ENCODE assay signal across 14 cellular contexts in the genomic region with DNA sequence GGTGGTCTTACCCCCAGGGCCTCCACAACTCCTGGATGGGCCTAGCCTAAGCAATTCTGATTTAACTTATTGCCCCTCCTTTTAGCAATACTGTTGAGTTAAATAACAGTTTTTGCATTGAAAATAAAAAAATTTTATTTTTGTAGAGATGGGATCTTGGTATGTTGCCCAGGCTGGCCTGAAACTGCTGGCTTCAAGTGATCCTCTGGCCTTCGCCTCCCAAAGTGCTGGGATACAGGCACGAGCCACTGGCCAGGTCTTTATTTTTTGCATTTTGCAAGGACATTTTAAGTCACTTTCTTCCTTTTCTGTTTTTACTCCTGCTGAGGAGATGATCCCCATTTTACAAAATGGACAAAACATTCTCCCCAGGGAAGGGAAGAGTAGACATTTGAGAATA. TPM values are rescaled to one million over a fixed set of nuclear protein-coding genes. Genes with fewer than 3 reads are reported as not detected.
DNase-seq lines count a peak whose midpoint lies in the region; ATAC-seq, FAIRE-seq and TF ChIP-seq lines count a peak whose summit lies in the region.
"Had no signal": no experiment of that assay in that cellular context is flagged by ENCODE, and none has a peak within 500 bp of the region (broad histone marks: within the 10 kb centered on the region; RNA-seq: fewer than 3 reads in every experiment).

No MANE protein-coding gene starts in this region.

- peak overlapping the region; percentile 62 for H3K4me2 ChIP-seq in keratinocyte (ENCODE audit: control insufficient read depth, extremely low read depth, insufficient read depth, low read depth, low read length)

- no peaks in the 10 kb centered on the region for H3K27me3 Mint-ChIP-seq in WTC11 (ENCODE audit: low read depth)

- intact Hi-C loops in left ventricle myocardium inferior (cut with micrococcal nuclease) = loop anchor here (10.0 kb wide), 1 partner anchor 45 kb away; no protein-coding TSS in a partner anchor
- intact Hi-C loops in heart right ventricle (cut with DNase I) = loop anchor here in 2 of 10 donors (2.0 to 5.0 kb wide), 2 partner anchors 13 to 38 kb away; no protein-coding TSS in a partner anchor
- intact Hi-C loops in uterus (cut with DNase I; ENCODE audit: low total_unique reads) = no loop called here

- POLR2A ChIA-PET in WTC11 (lab: Charles Lee) = no interaction called here

- no peaks in the 10 kb centered on the region for H3K9me3 Mint-ChIP-seq in WTC11

- TF ChIP-seq POLR2A in uterus (IDR thresholded peaks at IDR 0.05) = no peak

- peaks cover 41% of the 10 kb centered on the region for H3K4me1 Mint-ChIP-seq in WTC11

- 0 out of 2 replicates have a peak overlapping the region, but pooled peaks have one; percentile 25 for H3K27ac Mint-ChIP-seq in WTC11

- H3K27ac ChIP-seq in left ventricle myocardium inferior (replicated peaks) (peak overlapping the region; percentile 16), heart right ventricle (peak overlapping the region in 2 of 10 donors; percentile 11 to 48), keratinocyte (ENCODE audit: control insufficient read depth, insufficient read depth, low read length) (peak overlapping the region; percentile 89), uterus (peak overlapping the region; percentile 14 to 16)
- H3K27ac ChIP-seq: body of pancreas had no signal

- H3K9me3 ChIP-seq in left ventricle myocardium inferior (replicated peaks) (no peaks in the 10 kb centered on the region), heart right ventricle (no peaks in the 10 kb centered on the region), keratinocyte (ENCODE audit: control insufficient read depth, low read depth, low read length) (no peaks in the 10 kb centered on the region), uterus (peaks cover 0 to 6% of the 10 kb centered on the region in 2 donors)
- H3K9me3 ChIP-seq: body of pancreas had no signal

- WGBS in heart right ventricle, 2 donors = 69 to 78% methylated on average over 2 of the region's 2 CpGs

- H3K4me3 ChIP-seq in left ventricle myocardium inferior = no peak overlapping the region
- no peak overlapping the region for H3K4me3 ChIP-seq in heart right ventricle
- peak overlapping the region in 2 of 3 experiments; percentile 23 to 25 for H3K4me3 ChIP-seq in keratinocyte (ENCODE audit: control insufficient read depth in 2 of 3, extremely low read depth in 1 of 3, insufficient read depth in 2 of 3, low read depth in 1 of 3, low read length in 3 of 3)
- H3K4me3 ChIP-seq in uterus = no peak overlapping the region
- H3K4me3 ChIP-seq: body of pancreas had no signal

- no peak for DNase-seq in left ventricle myocardium inferior
- DNase-seq in heart right ventricle = no peak
- no peak for DNase-seq in WTC11 (ENCODE audit: low spot score)
- no peak for DNase-seq in keratinocyte (ENCODE audit: low read depth, low spot score)
- no peak for DNase-seq in uterus
- no peak for DNase-seq in NOMO-1 treated with dmso at 0.1 percent for 144 hours (lab: John Stamatoyannopoulos, UW; ENCODE audit: unreplicated experiment)
- no peak for DNase-seq in NCI-H2196 (lab: John Stamatoyannopoulos, UW; ENCODE audit: unreplicated experiment)
- DNase-seq: body of pancreas, foreskin fibroblast, H7, NCI-H1417 treated with DMSO at 0.1 percent for 48 hours, NCI-H510A treated with DMSO at 0.1 percent for 48 hours, substantia nigra had no signal

- H3K9me1 ChIP-seq in keratinocyte (ENCODE audit: control insufficient read depth, extremely low read depth, insufficient read depth, low read length) = peaks cover 7% of the 10 kb centered on the region

- no peak overlapping the region for H3K4me3 Mint-ChIP-seq in WTC11

- CTCF ChIA-PET in WTC11 (lab: Charles Lee) = no interaction called here

- dilution Hi-C loops in keratinocyte (cut with MboI; ENCODE audit: extremely low pct_ligation_motif_present, low sequenced_read_pairs) = no loop called here

- H2AFZ ChIP-seq in keratinocyte (ENCODE audit: control insufficient read depth, low read length) = no peak overlapping the region

- H3K36me3 ChIP-seq in left ventricle myocardium inferior = peaks cover 14% of the 10 kb centered on the region
- H3K36me3 ChIP-seq in heart right ventricle = peaks cover 0 to 22% (median 10%) of the 10 kb centered on the region in 9 donors
- H3K36me3 ChIP-seq in keratinocyte (ENCODE audit: control insufficient read depth in 2 of 2, extremely low read depth in 1 of 2, insufficient read depth in 2 of 2, low read length in 2 of 2) = peaks cover 0 to 12% of the 10 kb centered on the region in 2 experiments
- H3K36me3 ChIP-seq in uterus = no peaks in the 10 kb centered on the region

- H3K79me2 ChIP-seq in keratinocyte (ENCODE audit: control insufficient read depth, insufficient read depth, low read length) = peaks cover 93% of the 10 kb centered on the region

- TF ChIP-seq CTCF in left ventricle myocardium inferior (IDR thresholded peaks at IDR 0.05; ENCODE audit: borderline replicate concordance) (no peak), heart right ventricle (IDR thresholded peaks at IDR 0.05) (no peak), WTC11 (IDR thresholded peaks at IDR 0.05) (no peak), keratinocyte (optimal IDR thresholded peaks at IDR 0.05 in 1 of 3, IDR thresholded peaks at IDR 0.05 in 1 of 3, conservative IDR thresholded peaks at IDR 0.05 in 1 of 3; ENCODE audit: extremely low read depth in 1 of 3, insufficient read depth in 2 of 3, low read length in 3 of 3) (no peak), uterus (IDR thresholded peaks at IDR 0.05) (no peak)

- H3K36me3 Mint-ChIP-seq in WTC11 = peaks cover 7% of the 10 kb centered on the region

- H3K4me1 ChIP-seq in left ventricle myocardium inferior = peaks cover 70% of the 10 kb centered on the region
- peaks cover 6 to 86% (median 46%) of the 10 kb centered on the region in 9 donors for H3K4me1 ChIP-seq in heart right ventricle
- H3K4me1 ChIP-seq in keratinocyte (ENCODE audit: control insufficient read depth, extremely low read depth, insufficient read depth, low read length) = peaks cover 30% of the 10 kb centered on the region
- peaks cover 5 to 7% of the 10 kb centered on the region in 2 donors for H3K4me1 ChIP-seq in uterus

- ATAC-seq in heart right ventricle (no peak), WTC11 (no peak), GM19452 (IDR thresholded peaks at IDR 0.05; ENCODE audit: unreplicated experiment) (no peak)
- ATAC-seq: body of pancreas had no signal

- peaks cover 3% of the 10 kb centered on the region for H4K20me1 ChIP-seq in keratinocyte (ENCODE audit: control insufficient read depth, extremely low read depth, insufficient read depth, low read length)

- H3K27me3 ChIP-seq in left ventricle myocardium inferior (ENCODE audit: low read depth) (no peaks in the 10 kb centered on the region), heart right ventricle (no peaks in the 10 kb centered on the region), keratinocyte (ENCODE audit: control insufficient read depth, extremely low read depth, insufficient read depth, low read length) (no peaks in the 10 kb centered on the region), uterus (no peaks in the 10 kb centered on the region)
- H3K27me3 ChIP-seq: body of pancreas had no signal

- FAIRE-seq in keratinocyte (lab: Jason Lieb, UNC) = no peak

- H3K9ac ChIP-seq in keratinocyte (ENCODE audit: control insufficient read depth, extremely low read depth, insufficient read depth, low read length) = peak overlapping the region; percentile 55

TF ChIP-seq in WTC11, 78 proteins besides CTCF, POLR2A, EP300 and RAD21:
- TF ChIP-seq, protein P1, sequence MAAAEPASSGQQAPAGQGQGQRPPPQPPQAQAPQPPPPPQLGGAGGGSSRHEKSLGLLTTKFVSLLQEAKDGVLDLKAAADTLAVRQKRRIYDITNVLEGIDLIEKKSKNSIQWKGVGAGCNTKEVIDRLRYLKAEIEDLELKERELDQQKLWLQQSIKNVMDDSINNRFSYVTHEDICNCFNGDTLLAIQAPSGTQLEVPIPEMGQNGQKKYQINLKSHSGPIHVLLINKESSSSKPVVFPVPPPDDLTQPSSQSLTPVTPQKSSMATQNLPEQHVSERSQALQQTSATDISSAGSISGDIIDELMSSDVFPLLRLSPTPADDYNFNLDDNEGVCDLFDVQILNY (CRISPR knock-in tag; IDR thresholded peaks at IDR 0.05) = no peak
- TF ChIP-seq NR2C2 (CRISPR knock-in tag; IDR thresholded peaks at IDR 0.05) = no peak
- TF ChIP-seq, protein P2, sequence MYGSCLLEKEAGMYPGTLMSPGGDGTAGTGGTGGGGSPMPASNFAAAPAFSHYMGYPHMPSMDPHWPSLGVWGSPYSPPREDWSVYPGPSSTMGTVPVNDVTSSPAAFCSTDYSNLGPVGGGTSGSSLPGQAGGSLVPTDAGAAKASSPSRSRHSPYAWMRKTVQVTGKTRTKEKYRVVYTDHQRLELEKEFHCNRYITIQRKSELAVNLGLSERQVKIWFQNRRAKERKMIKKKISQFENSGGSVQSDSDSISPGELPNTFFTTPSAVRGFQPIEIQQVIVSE (CRISPR knock-in tag; IDR thresholded peaks at IDR 0.05; ENCODE audit: borderline replicate concordance) = no peak
- TF ChIP-seq SP1 (CRISPR knock-in tag; conservative IDR thresholded peaks at IDR 0.05) = no peak
TF ChIP-seq in WTC11: peak in this region for 0.

RNA-seq across cellular contexts. Expression of gene IGF2R, which starts 20.6 kb away (rescaled TPM):
- total RNA-seq in left ventricle myocardium inferior (66.8 TPM), heart right ventricle (10 to 100 TPM; 61.7 to 95.6 (median 72.2) TPM), WTC11 (2021) (59.4 to 75.3 TPM (median 62.3 TPM) in 3 replicates), uterus (10 to 100 TPM; 36.5 to 91.7 (median 61.7) TPM)
- polyA plus RNA-seq in heart right ventricle (10 to 100 TPM; 13.7 to 21.1 TPM), keratinocyte (25.3 to 40.9 TPM (median 39.7 TPM) in 3 replicates)
- 101 TPM for polyA plus RNA-seq in keratinocyte (2011; ENCODE audit: low read depth)
- 14.2 and 14.8 TPM in 2 replicates for polyA plus RNA-seq in keratinocyte (2011; cell fraction: cytosol; rRNA removed)
- 184 and 194 TPM in 2 replicates for polyA plus RNA-seq in keratinocyte (2011; cell fraction: nucleus; rRNA removed)
- 48.6 and 61.8 TPM in 2 replicates for polyA plus RNA-seq in keratinocyte (2012; ENCODE audit: low replicate concordance)
- 105 to 258 TPM (median 147 TPM) in 3 replicates for polyA minus RNA-seq in keratinocyte
- polyA minus RNA-seq in keratinocyte (2011; cell fraction: cytosol; rRNA and poly(A)+ RNA removed) = 54.7 TPM
- polyA minus RNA-seq in keratinocyte (2011; cell fraction: nucleus; rRNA and poly(A)+ RNA removed) = 547 and 879 TPM in 2 replicates

Comparison
In these comparisons a context has a peak if more than half of its experiments do, and no peak if none do; other contexts are left out.
1. H3K4me3 ChIP-seq: peak in keratinocyte (2 of 3); none in left ventricle myocardium inferior (single experiment), heart right ventricle (0 of 10) and uterus (0 of 2).